1 cellular context compared by ENCODE assay signal in the genomic region with DNA sequence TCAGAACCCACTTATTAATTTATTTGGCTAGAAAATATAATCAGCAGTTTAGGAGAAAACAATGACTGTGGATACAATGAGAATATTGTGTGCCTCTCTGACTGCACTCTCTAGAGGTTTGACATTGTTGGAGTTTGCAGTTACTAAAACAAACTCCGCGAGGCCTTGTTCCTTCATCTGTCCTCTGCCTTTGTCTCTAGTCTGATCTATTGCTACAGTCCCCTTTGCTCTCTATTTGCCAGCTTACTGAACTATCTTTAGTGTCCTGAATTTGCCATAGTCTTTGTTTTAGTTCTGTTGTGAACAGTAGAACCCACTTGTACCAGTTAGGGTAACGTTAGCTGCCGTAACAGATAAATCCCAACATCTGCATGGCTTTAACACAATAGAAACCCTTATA.
A peak's percentile ranks its signal among the peaks of the same experiment; 100 is the strongest.
TF ChIP-seq lines count a peak whose summit lies in the region.

No MANE protein-coding gene starts in this region.

TF ChIP-seq in HepG2, 621 proteins besides CTCF, POLR2A, EP300 and RAD21 (continued from another document):
- TF ChIP-seq PAXIP1 (CRISPR knock-in tag; conservative IDR thresholded peaks at IDR 0.05) (0 out of 2 replicates have a peak, but pooled peaks have one; percentile 19), ZFX (CRISPR knock-in tag; IDR thresholded peaks at IDR 0.05; ENCODE audit: low read depth) (0 out of 2 replicates have a peak, but pooled peaks have one; percentile 22), ZNF12 (CRISPR knock-in tag; IDR thresholded peaks at IDR 0.05) (peak; percentile 80), PHF5A (CRISPR knock-in tag; IDR thresholded peaks at IDR 0.05; ENCODE audit: low read depth, unreplicated experiment) (no peak), ZMYM3 (CRISPR knock-in tag; IDR thresholded peaks at IDR 0.05) (no peak)
- TF ChIP-seq, protein P1, sequence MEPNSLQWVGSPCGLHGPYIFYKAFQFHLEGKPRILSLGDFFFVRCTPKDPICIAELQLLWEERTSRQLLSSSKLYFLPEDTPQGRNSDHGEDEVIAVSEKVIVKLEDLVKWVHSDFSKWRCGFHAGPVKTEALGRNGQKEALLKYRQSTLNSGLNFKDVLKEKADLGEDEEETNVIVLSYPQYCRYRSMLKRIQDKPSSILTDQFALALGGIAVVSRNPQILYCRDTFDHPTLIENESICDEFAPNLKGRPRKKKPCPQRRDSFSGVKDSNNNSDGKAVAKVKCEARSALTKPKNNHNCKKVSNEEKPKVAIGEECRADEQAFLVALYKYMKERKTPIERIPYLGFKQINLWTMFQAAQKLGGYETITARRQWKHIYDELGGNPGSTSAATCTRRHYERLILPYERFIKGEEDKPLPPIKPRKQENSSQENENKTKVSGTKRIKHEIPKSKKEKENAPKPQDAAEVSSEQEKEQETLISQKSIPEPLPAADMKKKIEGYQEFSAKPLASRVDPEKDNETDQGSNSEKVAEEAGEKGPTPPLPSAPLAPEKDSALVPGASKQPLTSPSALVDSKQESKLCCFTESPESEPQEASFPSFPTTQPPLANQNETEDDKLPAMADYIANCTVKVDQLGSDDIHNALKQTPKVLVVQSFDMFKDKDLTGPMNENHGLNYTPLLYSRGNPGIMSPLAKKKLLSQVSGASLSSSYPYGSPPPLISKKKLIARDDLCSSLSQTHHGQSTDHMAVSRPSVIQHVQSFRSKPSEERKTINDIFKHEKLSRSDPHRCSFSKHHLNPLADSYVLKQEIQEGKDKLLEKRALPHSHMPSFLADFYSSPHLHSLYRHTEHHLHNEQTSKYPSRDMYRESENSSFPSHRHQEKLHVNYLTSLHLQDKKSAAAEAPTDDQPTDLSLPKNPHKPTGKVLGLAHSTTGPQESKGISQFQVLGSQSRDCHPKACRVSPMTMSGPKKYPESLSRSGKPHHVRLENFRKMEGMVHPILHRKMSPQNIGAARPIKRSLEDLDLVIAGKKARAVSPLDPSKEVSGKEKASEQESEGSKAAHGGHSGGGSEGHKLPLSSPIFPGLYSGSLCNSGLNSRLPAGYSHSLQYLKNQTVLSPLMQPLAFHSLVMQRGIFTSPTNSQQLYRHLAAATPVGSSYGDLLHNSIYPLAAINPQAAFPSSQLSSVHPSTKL (CRISPR knock-in tag; IDR thresholded peaks at IDR 0.05), result 0 out of 2 replicates have a peak, but pooled peaks have one; percentile 22
